In the genomic region with DNA sequence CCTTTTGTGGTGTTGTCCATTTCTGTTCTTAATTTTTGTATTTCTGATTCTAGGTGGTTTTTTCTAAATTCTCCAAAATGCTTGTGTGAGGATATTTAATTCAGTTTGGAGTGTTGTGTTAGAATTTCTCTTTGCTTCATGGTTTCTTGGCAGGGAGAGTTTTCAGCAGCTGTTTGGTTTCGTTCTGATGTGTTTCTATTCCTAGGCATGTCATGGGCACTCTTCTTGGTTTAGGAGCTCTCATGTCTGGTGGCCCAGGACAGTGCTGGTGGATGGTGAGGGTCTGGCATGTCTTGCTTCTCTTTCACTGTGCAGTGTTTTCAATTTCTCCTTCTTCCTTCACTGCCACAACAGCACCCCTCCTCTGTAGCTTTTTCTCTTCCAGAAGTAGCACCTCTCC, we compare ENCODE assay signal across 22 cellular contexts. TPM values are rescaled to one million over a fixed set of nuclear protein-coding genes. Genes with fewer than 3 reads are reported as not detected.
DNase-seq lines count a peak whose midpoint lies in the region; ATAC-seq and TF ChIP-seq lines count a peak whose summit lies in the region.
"Had no signal": no experiment of that assay in that cellular context is flagged by ENCODE, and none has a peak within 500 bp of the region (broad histone marks: within the 10 kb centered on the region; RNA-seq: fewer than 3 reads in every experiment).

No MANE protein-coding gene starts in this region.

- DNase-seq in right atrium auricular region (ENCODE audit: low spot score) (no peak), gastrocnemius medialis (no peak), RWPE1 (ENCODE audit: low spot score) (no peak), SIG-M5 (lab: John Stamatoyannopoulos, UW) (no peak)
- DNase-seq: C1 segment of cervical spinal cord; CD4-positive, alpha-beta memory T cell; COR-L47; DMS53; GOT3; KBM-7; MM.1S; NCI-H1694; NCI-H2029 treated with DMSO at 0.1 percent for 48 hours; NCI-H526 treated with DMSO at 0.1 percent for 48 hours; SJCRH30; T-cell had no signal

- CTCF ChIA-PET in RWPE1 (lab: Yijun Ruan, JAX), result interaction anchor here (0.5 kb wide), 1 partner anchor 51 kb away, joined by 5 read pairs; no protein-coding TSS in a partner anchor

- intact Hi-C loops in gastrocnemius medialis (cut with DNase I; ENCODE audit: low total_unique reads), result no loop called here

- TF ChIP-seq CTCF in right atrium auricular region (IDR thresholded peaks at IDR 0.05) (no peak), gastrocnemius medialis (IDR thresholded peaks at IDR 0.05 in 4 of 5, conservative IDR thresholded peaks at IDR 0.05 in 1 of 5) (no peak), RWPE1 (conservative IDR thresholded peaks at IDR 0.05; ENCODE audit: low read depth) (no peak)

- H3K27me3 ChIP-seq in right atrium auricular region, result no peaks in the 10 kb centered on the region
- no peaks in the 10 kb centered on the region for H3K27me3 ChIP-seq in gastrocnemius medialis
- H3K27me3 ChIP-seq: SJCRH30 had no signal

- H3K27ac ChIP-seq in right atrium auricular region (peak overlapping the region; percentile 44 to 61), gastrocnemius medialis (peak overlapping the region; percentile 78 to 89 (median 84)), RWPE1 (no peak overlapping the region)
- H3K27ac ChIP-seq: SJCRH30 had no signal

- peaks cover 0 to 38% of the 10 kb centered on the region in 2 donors for H3K4me1 ChIP-seq in right atrium auricular region
- H3K4me1 ChIP-seq in gastrocnemius medialis, result peaks cover 47 to 78% of the 10 kb centered on the region in 2 donors

- POLR2A ChIA-PET in RWPE1 (lab: Yijun Ruan, JAX; ENCODE audit: low non-redundant PET), result no interaction called here

- H3K9me3 ChIP-seq in right atrium auricular region, result no peaks in the 10 kb centered on the region
- H3K9me3 ChIP-seq in gastrocnemius medialis, result no peaks in the 10 kb centered on the region
- H3K9me3 ChIP-seq: HAP-1, SJCRH30 had no signal

- H3K4me3 ChIP-seq in right atrium auricular region (no peak overlapping the region), gastrocnemius medialis (no peak overlapping the region)
- H3K4me3 ChIP-seq: HAP-1, SJCRH30 had no signal

- H3K36me3 ChIP-seq in right atrium auricular region, result no peaks in the 10 kb centered on the region
- no peaks in the 10 kb centered on the region for H3K36me3 ChIP-seq in gastrocnemius medialis
- H3K36me3 ChIP-seq: HAP-1, SJCRH30 had no signal

- no peak for TF ChIP-seq POLR2A in gastrocnemius medialis (IDR thresholded peaks at IDR 0.05)

- peak; percentile 66 for ATAC-seq in GM18868 (IDR thresholded peaks at IDR 0.05; ENCODE audit: unreplicated experiment)
- peak; percentile 65 for ATAC-seq in HG03432 (IDR thresholded peaks at IDR 0.05; ENCODE audit: unreplicated experiment)
- peak; percentile 57 to 71 for ATAC-seq in gastrocnemius medialis
- ATAC-seq in HG03095 (IDR thresholded peaks at IDR 0.05; ENCODE audit: unreplicated experiment), result no peak
- ATAC-seq: Panc1, T-cell had no signal

- in situ Hi-C loops in gastrocnemius medialis (cut with MboI; ENCODE audit: low sequenced_read_pairs in 4 of 4), result no loop called here

RNA-seq across cellular contexts. Expression of gene OSBPL6, which starts 52.9 kb away (rescaled TPM):
- total RNA-seq in right atrium auricular region, result 10 to 100 TPM in 1 of 2 donors, 1 to 10 TPM in 1; 4.8 to 11.5 TPM
- 10 to 100 TPM; 11.6 to 51.1 (median 40.7) TPM for total RNA-seq in gastrocnemius medialis
- total RNA-seq: OCI-LY7 had no signal
